ENCODE assay signal across 36 cellular contexts in genomic region chrX:125151146-125151545, GRCh38.
"Had no signal": no experiment of that assay in that cellular context is flagged by ENCODE, and none has a peak within 500 bp of the region (broad histone marks: within the 10 kb centered on the region; RNA-seq: fewer than 3 reads in every experiment).

No MANE protein-coding gene starts in this region.

- H3K36me3 ChIP-seq: MG63 had no signal

- H3K27me3 ChIP-seq: MG63 had no signal

- DNase-seq: Karpas-422, Kasumi-1, MG63, MM.1S, MV-4-11, NCI-H1048, NCI-H1092, NCI-H1092 treated with DMSO at 0.1 percent for 48 hours, NCI-H1105, NCI-H1105 treated with DMSO at 0.1 percent for 48 hours, NCI-H1417, NCI-H1417 treated with DMSO at 0.1 percent for 48 hours, NCI-H1436, NCI-H1436 treated with DMSO at 0.1 percent for 48 hours, NCI-H146, NCI-H1694, NCI-H1694 treated with DMSO at 0.1 percent for 48 hours, NCI-H187, NCI-H187 treated with DMSO at 0.1 percent for 48 hours, NCI-H1930, NCI-H2029, NCI-H2029 treated with DMSO at 0.1 percent for 48 hours, NCI-H2081, NCI-H2081 treated with DMSO at 0.1 percent for 48 hours, NCI-H2107, NCI-H2171, NCI-H2171 treated with DMSO at 0.1 percent for 48 hours, NCI-H2227 treated with DMSO at 0.1 percent for 48 hours, NCI-H226, NCI-H345, NCI-H446, NCI-H446 treated with DMSO at 0.1 percent for 48 hours, NCI-H510A, NCI-H510A treated with DMSO at 0.1 percent for 48 hours, NCI-H524, NCI-H524 treated with DMSO at 0.1 percent for 48 hours had no signal

- H3K9me3 ChIP-seq: MG63 had no signal

- H3K4me3 ChIP-seq: MG63 had no signal
